8 cellular contexts compared by ENCODE assay signal in the genomic region with DNA sequence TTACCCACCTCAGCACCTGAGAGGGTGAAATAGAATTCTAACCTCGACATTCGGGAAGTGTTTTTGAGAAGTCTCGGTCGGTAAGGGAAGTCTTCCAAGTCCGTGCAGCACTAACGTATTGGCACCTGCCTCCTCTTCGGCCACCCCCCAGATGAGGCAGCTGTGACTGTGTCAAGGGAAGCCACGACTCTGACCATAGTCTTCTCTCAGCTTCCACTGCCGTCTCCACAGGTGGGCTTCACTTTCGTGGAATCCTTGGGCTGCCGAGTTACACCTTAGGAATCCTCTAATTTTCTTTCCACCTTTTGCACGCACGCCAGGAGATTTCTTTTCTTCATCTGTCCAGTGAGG. TPM values are rescaled to one million over a fixed set of nuclear protein-coding genes. Genes with fewer than 3 reads are reported as not detected.
DNase-seq lines count a peak whose midpoint lies in the region; ATAC-seq and TF ChIP-seq lines count a peak whose summit lies in the region.

No MANE protein-coding gene starts in this region.

- H2AFZ ChIP-seq in mesenchymal stem cell (ENCODE audit: low read depth, low read length): peak overlapping the region; percentile 29

- H2BK15ac ChIP-seq in mesenchymal stem cell (ENCODE audit: low read depth, poor library complexity, severe bottlenecking): no peak overlapping the region

- CTCF ChIA-PET in CD8-positive, alpha-beta memory T cell (lab: Charles Lee): interaction anchor here (1.1 to 1.4 kb wide), 3 partner anchors 18 to 100 kb away, joined by 3 to 8 read pairs (median 5); a partner anchor contains a TSS

- H3K14ac ChIP-seq in mesenchymal stem cell (ENCODE audit: low read length in 2 of 2): peak overlapping the region in 1 of 2 experiments; percentile 9

- peak overlapping the region; percentile 91 to 99 (median 98) for H3K27ac Mint-ChIP-seq in CD8-positive, alpha-beta memory T cell

- H3K4me1 Mint-ChIP-seq in CD8-positive, alpha-beta memory T cell: peaks cover 39 to 50% (median 49%) of the 10 kb centered on the region in 3 donors

- H3K4me3 Mint-ChIP-seq in CD8-positive, alpha-beta memory T cell: peak overlapping the region; percentile 95 to 98 (median 96)

- peaks cover 28% of the 10 kb centered on the region for H3K4me1 ChIP-seq in CD8-positive, alpha-beta memory T cell (ENCODE audit: insufficient read depth, low read length)
- H3K4me1 ChIP-seq in mesenchymal stem cell (ENCODE audit: control insufficient read depth, insufficient read depth, low read depth, low read length) (peaks cover 7% of the 10 kb centered on the region), uterus (no peaks in the 10 kb centered on the region)

- no peak overlapping the region for H4K91ac ChIP-seq in mesenchymal stem cell (ENCODE audit: low read length)

- H3K9me3 ChIP-seq in CD8-positive, alpha-beta memory T cell (ENCODE audit: low read length): no peaks in the 10 kb centered on the region
- no peaks in the 10 kb centered on the region for H3K9me3 ChIP-seq in mesenchymal stem cell (ENCODE audit: control insufficient read depth, low read length)
- H3K9me3 ChIP-seq in uterus: no peaks in the 10 kb centered on the region

- no peak overlapping the region for H2BK5ac ChIP-seq in mesenchymal stem cell (ENCODE audit: low read depth, low read length, poor library complexity, severe bottlenecking)

- intact Hi-C loops in uterus (cut with DNase I; ENCODE audit: low total_unique reads): no loop called here

- peak overlapping the region in 1 of 2 experiments; percentile 93 for H3K18ac ChIP-seq in mesenchymal stem cell (ENCODE audit: low read depth in 1 of 2, low read length in 2 of 2)

- H3K27ac ChIP-seq in CD8-positive, alpha-beta memory T cell (ENCODE audit: low read depth, low read length): peak overlapping the region; percentile 71
- H3K27ac ChIP-seq in mesenchymal stem cell (ENCODE audit: low read length, poor library complexity, severe bottlenecking) (no peak overlapping the region), uterus (peak overlapping the region; percentile 69 to 91)

- no peak for TF ChIP-seq POLR2A in uterus (IDR thresholded peaks at IDR 0.05)

- peaks cover 0 to 2% of the 10 kb centered on the region in 2 donors for H3K27me3 Mint-ChIP-seq in CD8-positive, alpha-beta memory T cell

- no peak overlapping the region for H2BK120ac ChIP-seq in mesenchymal stem cell (ENCODE audit: low read depth, low read length)

- TF ChIP-seq CTCF in uterus (IDR thresholded peaks at IDR 0.05): no peak

- WGBS in mesenchymal stem cell: 14% methylated on average over 13 of the region's 13 CpGs

- POLR2A ChIA-PET in CD8-positive, alpha-beta memory T cell (lab: Charles Lee): interaction anchor here (0.6 kb wide), 1 partner anchor 64 kb away, joined by 3 read pairs; no protein-coding TSS in a partner anchor

- peaks cover 12% of the 10 kb centered on the region for H3K79me1 ChIP-seq in mesenchymal stem cell (replicated peaks; ENCODE audit: low read length, poor library complexity, severe bottlenecking)

- H3K27me3 ChIP-seq in CD8-positive, alpha-beta memory T cell (ENCODE audit: insufficient read depth, low read length, poor library complexity, severe bottlenecking): no peaks in the 10 kb centered on the region
- H3K27me3 ChIP-seq in mesenchymal stem cell (ENCODE audit: control insufficient read depth in 1 of 2, insufficient read depth in 1 of 2, low read length in 2 of 2) (no peaks in the 10 kb centered on the region), uterus (no peaks in the 10 kb centered on the region)

- H3K9me3 Mint-ChIP-seq in CD8-positive, alpha-beta memory T cell: no peaks in the 10 kb centered on the region

- H3K23ac ChIP-seq in mesenchymal stem cell (ENCODE audit: low read length in 2 of 2): peak overlapping the region in 1 of 2 experiments; percentile 10

- peak; percentile 13 for ATAC-seq in GM21576 (IDR thresholded peaks at IDR 0.05; ENCODE audit: unreplicated experiment)
- ATAC-seq in HG03469 (IDR thresholded peaks at IDR 0.05; ENCODE audit: unreplicated experiment): no peak

- H3K4me3 ChIP-seq in CD8-positive, alpha-beta memory T cell (ENCODE audit: low read length): peak overlapping the region; percentile 81
- H3K4me3 ChIP-seq in mesenchymal stem cell (ENCODE audit: insufficient read depth in 1 of 2, low read depth in 1 of 2, low read length in 2 of 2): peak overlapping the region; percentile 93 to 99
- H3K4me3 ChIP-seq in uterus: peak overlapping the region; percentile 72 to 87

- H4K8ac ChIP-seq in mesenchymal stem cell (ENCODE audit: low read length): no peak overlapping the region

- H3K4ac ChIP-seq in mesenchymal stem cell (ENCODE audit: low read depth in 1 of 2, low read length in 2 of 2): peak overlapping the region; percentile 24 to 86

- peaks cover 20% of the 10 kb centered on the region for H3K36me3 ChIP-seq in CD8-positive, alpha-beta memory T cell (ENCODE audit: insufficient read depth, low read length)
- H3K36me3 ChIP-seq in mesenchymal stem cell (ENCODE audit: control insufficient read depth in 1 of 2, insufficient read depth in 2 of 2, low read depth in 1 of 2, low read length in 2 of 2) (peaks cover 6 to 38% of the 10 kb centered on the region in 2 experiments), uterus (no peaks in the 10 kb centered on the region)

- H3K9ac ChIP-seq in mesenchymal stem cell (ENCODE audit: low read length): peak overlapping the region; percentile 93

- peak overlapping the region in 1 of 2 experiments; percentile 60 for H2BK12ac ChIP-seq in mesenchymal stem cell (ENCODE audit: low read length in 2 of 2)

- DNase-seq in CD8-positive, alpha-beta memory T cell: no peak
- peak; percentile 18 for DNase-seq in M059J (ENCODE audit: low read depth)
- peak; percentile 23 for DNase-seq in cerebellum (ENCODE audit: low spot score)
- no peak for DNase-seq in mesenchymal stem cell
- DNase-seq in uterus: no peak
- DNase-seq in SK-N-DZ (ENCODE audit: low spot score): no peak

- H3K4me2 ChIP-seq in mesenchymal stem cell (ENCODE audit: low read length, poor library complexity, severe bottlenecking): peak overlapping the region; percentile 99

- H3K36me3 Mint-ChIP-seq in CD8-positive, alpha-beta memory T cell: peaks cover 2 to 70% (median 15%) of the 10 kb centered on the region in 3 donors

- H2AK5ac ChIP-seq in mesenchymal stem cell (ENCODE audit: low read length, severe bottlenecking): no peak overlapping the region

RNA-seq across cellular contexts. Expression of a gene that starts 0.8 kb away (rescaled TPM):
- total RNA-seq in CD8-positive, alpha-beta memory T cell: 10 to 100 TPM; 61.8 to 63.2 TPM
- polyA plus RNA-seq in CD8-positive, alpha-beta memory T cell: 204 TPM
- 32.4 and 53.6 TPM in 2 replicates for total RNA-seq in M059J (2014; rRNA removed; shearing (Covaris generic))
- 25.5 TPM for total RNA-seq in cerebellum
- polyA plus RNA-seq in mesenchymal stem cell (2013, experiment 1 of 2): 38.5 TPM
- 39.6 TPM for polyA plus RNA-seq in mesenchymal stem cell (2013, experiment 2 of 2)
- 10 to 100 TPM; 27.9 to 45.6 (median 44.0) TPM for total RNA-seq in uterus
- 61.2 and 63.4 TPM in 2 replicates for polyA plus RNA-seq in SK-N-DZ (2014; cell fraction: cytosol; rRNA removed)
- polyA plus RNA-seq in SK-N-DZ (2014; cell fraction: nucleus; rRNA removed): 80.5 and 81.7 TPM in 2 replicates

RNA-seq across cellular contexts. Expression of a gene that starts 34.8 kb away (rescaled TPM):
- total RNA-seq in CD8-positive, alpha-beta memory T cell: not detected
- not detected for polyA plus RNA-seq in CD8-positive, alpha-beta memory T cell
- total RNA-seq in M059J (2014; rRNA removed; shearing (Covaris generic)): not detected in 2 replicates
- total RNA-seq in cerebellum: 1.2 TPM
- polyA plus RNA-seq in mesenchymal stem cell (2013, experiment 1 of 2): not detected
- polyA plus RNA-seq in mesenchymal stem cell (2013, experiment 2 of 2): not detected
- total RNA-seq in uterus: 1 to 10 TPM in 1 of 4 donors, not detected in 3; 2.6 TPM
- not detected in 2 replicates for polyA plus RNA-seq in SK-N-DZ (2014; cell fraction: cytosol; rRNA removed)
- polyA plus RNA-seq in SK-N-DZ (2014; cell fraction: nucleus; rRNA removed): not detected in 2 replicates

RNA-seq across cellular contexts. Expression of a gene that starts 52.6 kb away (rescaled TPM):
- total RNA-seq in CD8-positive, alpha-beta memory T cell: 10 to 100 TPM; 13.2 to 18.1 TPM
- polyA plus RNA-seq in CD8-positive, alpha-beta memory T cell: 11.2 TPM
- total RNA-seq in M059J (2014; rRNA removed; shearing (Covaris generic)): 32.7 and 35.8 TPM in 2 replicates
- total RNA-seq in cerebellum (21.1 TPM), uterus (10 to 100 TPM; 18.8 to 56.6 (median 22.5) TPM)
- 8.5 TPM for polyA plus RNA-seq in mesenchymal stem cell (2013, experiment 1 of 2)
- 8.7 TPM for polyA plus RNA-seq in mesenchymal stem cell (2013, experiment 2 of 2)
- polyA plus RNA-seq in SK-N-DZ (2014; cell fraction: cytosol; rRNA removed): 15.1 and 17.5 TPM in 2 replicates
- polyA plus RNA-seq in SK-N-DZ (2014; cell fraction: nucleus; rRNA removed): 25.6 and 26.8 TPM in 2 replicates

Comparison
In these comparisons a context has a peak if more than half of its experiments do, and no peak if none do; other contexts are left out.
1. DNase-seq: peak in M059J (single experiment) and cerebellum (single experiment); none in CD8-positive, alpha-beta memory T cell (0 of 5), mesenchymal stem cell (single experiment), uterus (0 of 2) and SK-N-DZ (single experiment).
2. Peak in every context shown above with its lines, with median percentiles within 50 percentile points of each other: H3K4me3 ChIP-seq.